In the genomic region with DNA sequence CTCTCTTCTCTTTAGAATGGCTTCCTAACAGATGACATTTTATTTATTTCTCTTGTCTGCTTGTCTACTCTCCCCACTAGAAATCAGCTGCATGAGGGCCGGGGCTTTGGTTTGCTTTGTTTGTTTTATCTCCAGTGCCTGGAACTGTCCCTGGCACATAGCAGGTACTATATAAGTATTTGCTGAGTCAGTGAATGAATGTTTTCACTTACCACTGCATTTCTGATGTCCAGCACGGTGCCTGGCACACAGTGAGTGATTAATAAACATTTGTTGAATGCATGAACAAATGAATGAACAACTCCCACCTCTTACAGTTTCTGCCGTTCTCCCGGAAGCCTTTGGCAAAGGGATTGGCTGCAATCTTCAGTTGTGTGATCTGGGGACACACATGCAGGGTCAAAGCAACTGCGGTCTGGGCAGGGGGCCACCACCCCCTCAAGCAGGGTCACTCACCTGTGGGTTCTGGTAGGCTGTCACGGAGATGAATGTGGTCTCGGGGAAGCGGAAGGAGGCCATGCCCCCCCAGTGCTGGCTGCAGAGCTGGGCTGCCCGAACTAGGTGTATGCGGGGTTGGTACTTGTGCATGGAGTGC, we compare ENCODE assay signal across 20 cellular contexts. TPM values are rescaled to one million over a fixed set of nuclear protein-coding genes. Genes with fewer than 3 reads are reported as not detected.
A peak's percentile ranks its signal among the peaks of the same experiment; 100 is the strongest.
DNase-seq lines count a peak whose midpoint lies in the region; ATAC-seq, FAIRE-seq and TF ChIP-seq lines count a peak whose summit lies in the region.
"Had no signal": no experiment of that assay in that cellular context is flagged by ENCODE, and none has a peak within 500 bp of the region (broad histone marks: within the 10 kb centered on the region; RNA-seq: fewer than 3 reads in every experiment).

No MANE protein-coding gene starts in this region.

- intact Hi-C loops in CD14-positive monocyte (cut with micrococcal nuclease) = no loop called here

- no peak for TF ChIP-seq POLR2A in H1 (IDR thresholded peaks at IDR 0.05; ENCODE audit: control extremely low read depth in 1 of 2, low read depth in 2 of 2, low read length in 2 of 2)

- no peak overlapping the region for H3K9ac ChIP-seq in H1 (replicated peaks in 1 of 4; ENCODE audit: extremely low read depth in 1 of 4, low read depth in 3 of 4, low read length in 3 of 4)
- H3K9ac ChIP-seq: GM23248 had no signal

- H3K4me1 ChIP-seq in H1 (replicated peaks in 1 of 4; ENCODE audit: control insufficient read depth in 3 of 4, insufficient read depth in 4 of 4, low read length in 3 of 4) = peaks cover 0 to 4% (median 3%) of the 10 kb centered on the region in 4 experiments; a peak in 4 of 7 replicates

- no peak for FAIRE-seq in H1 (lab: Jason Lieb, UNC)

- H4K20me1 ChIP-seq in H1 (replicated peaks in 1 of 2; ENCODE audit: control insufficient read depth in 1 of 2, insufficient read depth in 2 of 2, low read length in 2 of 2) = peaks cover 3 to 8% of the 10 kb centered on the region in 2 experiments

- H3K27me3 ChIP-seq in H1 (replicated peaks in 1 of 4; ENCODE audit: control insufficient read depth in 3 of 4, extremely low read depth in 1 of 4, insufficient read depth in 3 of 4, low read length in 3 of 4) = peaks cover 0 to 3% (median 0%) of the 10 kb centered on the region in 4 experiments; a peak in 1 of 7 replicates
- H3K27me3 ChIP-seq: ascending aorta, dorsolateral prefrontal cortex, tibial artery had no signal

- H2BK5ac ChIP-seq in H1 (ENCODE audit: low read depth, low read length) = 0 out of 2 replicates have a peak overlapping the region, but pooled peaks have one; percentile 16

- POLR2A ChIA-PET in H1 (lab: Charles Lee; ENCODE audit: partially characterized antibody) = interaction anchor here (9.3 to 14.0 kb wide), 2 partner anchors 16 to 20 kb away, joined by 169 to 353 read pairs; a partner anchor contains a TSS

- H3K9me3 ChIP-seq in H1 (ENCODE audit: insufficient read depth in 2 of 2, low read depth in 1 of 2, low read length in 1 of 2) = no peaks in the 10 kb centered on the region
- H3K9me3 ChIP-seq: ascending aorta, tibial artery had no signal

- H3K23me2 ChIP-seq in H1 (ENCODE audit: low read depth, low read length) = peaks cover 12% of the 10 kb centered on the region; the same call in 1 of the 2 replicates

- no peak overlapping the region for H3K18ac ChIP-seq in H1 (ENCODE audit: extremely low read depth, low read length)

- H4K91ac ChIP-seq in H1 (replicated peaks; ENCODE audit: insufficient read length, low read length) = no peak overlapping the region

- H3K4me2 ChIP-seq in H1 (ENCODE audit: insufficient read depth in 1 of 2, low read depth in 2 of 2, low read length in 2 of 2) = no peak overlapping the region

- H3K36me3 ChIP-seq in H1 (ENCODE audit: control insufficient read depth in 2 of 4, insufficient read depth in 4 of 4, low read length in 3 of 4) = peaks cover 10 to 25% (median 18%) of the 10 kb centered on the region in 4 experiments

- ATAC-seq in HG03442 (IDR thresholded peaks at IDR 0.05; ENCODE audit: unreplicated experiment) = no peak
- no peak for ATAC-seq in HG03139 (IDR thresholded peaks at IDR 0.05; ENCODE audit: unreplicated experiment)

- CTCF ChIA-PET in H1 (lab: Charles Lee; ENCODE audit: partially characterized antibody) = interaction anchor here (7.7 kb wide), 1 partner anchor 24 kb away, joined by 90 read pairs; a partner anchor contains a TSS

- H4K8ac ChIP-seq in H1 (ENCODE audit: extremely low read depth, insufficient read depth, low read length) = no peak overlapping the region

- peaks cover 23 to 38% of the 10 kb centered on the region in 2 donors for H3K36me3 Mint-ChIP-seq in CD14-positive monocyte
- peaks cover 8% of the 10 kb centered on the region for H3K36me3 Mint-ChIP-seq in HFFc6 (ENCODE audit: low read depth)

- no peak overlapping the region for H2BK20ac ChIP-seq in H1 (ENCODE audit: low read length)

- H2BK12ac ChIP-seq in H1 (ENCODE audit: low read depth, low read length) = no peak overlapping the region

- H3K4me1 Mint-ChIP-seq in CD14-positive monocyte = peaks cover 69% of the 10 kb centered on the region
- H3K4me1 Mint-ChIP-seq in HFFc6 (ENCODE audit: low read depth) = peaks cover 41% of the 10 kb centered on the region

- H3K9me3 Mint-ChIP-seq in CD14-positive monocyte = peaks cover 3 to 11% (median 6%) of the 10 kb centered on the region in 7 donors
- no peaks in the 10 kb centered on the region for H3K9me3 Mint-ChIP-seq in HFFc6

- DNase-seq in CD14-positive monocyte (ENCODE audit: low spot score) (no peak), HFFc6 (no peak), H1 (ENCODE audit: low read depth in 1 of 2, low spot score in 2 of 2) (no peak), NCI-H748 treated with DMSO at 0.1 percent for 48 hours (lab: John Stamatoyannopoulos, UW) (no peak)
- DNase-seq: activated CD4-positive, alpha-beta T cell treated with anti-CD3 and anti-CD28 coated beads for 48 hours; dorsolateral prefrontal cortex; GM23248; hypothalamus; KG1; NCI-H1092 treated with DMSO at 0.1 percent for 48 hours; NCI-H2171; stimulated activated CD4-positive, alpha-beta T cell treated with anti-CD3 and anti-CD28 coated beads, Interleukin-2, amount 100 ng/mL, for 24 hours; T-helper 9 cell; tibial artery had no signal

- 90% methylated on average over 10 of the region's 10 CpGs; no CpG with 5 or more reads in 1 of the 2 experiments for WGBS in H1 (ENCODE audit: extremely low coverage in 1 of 2, insufficient coverage in 1 of 2, insufficient read length in 1 of 2, insufficient replicate concordance in 2 of 2, low coverage in 1 of 2, low lambda C conversion rate in 2 of 2, missing lambda C conversion rate in 1 of 2), 2 experiments

- no peak for TF ChIP-seq CTCF in CD14-positive monocyte (IDR thresholded peaks at IDR 0.05)
- no peak for TF ChIP-seq CTCF in HFFc6 (IDR thresholded peaks at IDR 0.05)
- TF ChIP-seq CTCF in H1 (IDR thresholded peaks at IDR 0.05; ENCODE audit: control extremely low read depth in 1 of 3, insufficient read depth in 1 of 3, low read depth in 1 of 3, low read length in 3 of 3) = no peak

- no peak for TF ChIP-seq EP300 in H1 (IDR thresholded peaks at IDR 0.05; ENCODE audit: borderline replicate concordance in 1 of 2, low read depth in 2 of 2, low read length in 2 of 2)

- no peak overlapping the region for H2AFZ ChIP-seq in H1 (ENCODE audit: low read length)
- H2AFZ ChIP-seq: GM23248 had no signal

- no peak for TF ChIP-seq RAD21 in H1 (IDR thresholded peaks at IDR 0.05 in 1 of 2, conservative IDR thresholded peaks at IDR 0.05 in 1 of 2; ENCODE audit: low read depth in 2 of 2, low read length in 2 of 2)

- H3K79me1 ChIP-seq in H1 (ENCODE audit: low read depth, low read length) = no peaks in the 10 kb centered on the region

- H3K56ac ChIP-seq in H1 (replicated peaks; ENCODE audit: insufficient read length, low read depth, low read length) = no peak overlapping the region

- no peak overlapping the region for H3K4ac ChIP-seq in H1 (replicated peaks; ENCODE audit: insufficient read length, low read depth, low read length)

- no peak overlapping the region for H3K23ac ChIP-seq in H1 (ENCODE audit: insufficient read length)

- no peak overlapping the region for H4K5ac ChIP-seq in H1 (ENCODE audit: insufficient read length, low read depth, low read length)

- H2BK120ac ChIP-seq in H1 (replicated peaks; ENCODE audit: low read depth, low read length) = no peak overlapping the region

- no peaks in the 10 kb centered on the region for H3K79me2 ChIP-seq in H1 (ENCODE audit: control insufficient read depth in 1 of 2, insufficient read depth in 2 of 2, low read length in 2 of 2)

- H3K27ac ChIP-seq in H1 (ENCODE audit: low read depth, low read length) = no peak overlapping the region
- H3K27ac ChIP-seq: ascending aorta, dorsolateral prefrontal cortex, GM23248, tibial artery had no signal

- no peak overlapping the region for H3K4me3 ChIP-seq in H1 (ENCODE audit: extremely low read depth in 1 of 4, insufficient read depth in 2 of 4, low read depth in 3 of 4, low read length in 4 of 4)
- H3K4me3 ChIP-seq: ascending aorta, dorsolateral prefrontal cortex, GM23248, tibial artery had no signal

- peak overlapping the region; percentile 56 to 98 (median 78) for H3K27ac Mint-ChIP-seq in CD14-positive monocyte
- H3K27ac Mint-ChIP-seq in HFFc6 = 0 out of 2 replicates have a peak overlapping the region, but pooled peaks have one; percentile 34

- no peak overlapping the region for H3K14ac ChIP-seq in H1 (ENCODE audit: insufficient read length)

- no peak overlapping the region for H2BK15ac ChIP-seq in H1 (ENCODE audit: low read length)

- H3K4me3 Mint-ChIP-seq in CD14-positive monocyte (no peak overlapping the region), HFFc6 (no peak overlapping the region)
- H3K4me3 Mint-ChIP-seq: B cell had no signal

- peaks cover 0 to 6% (median 2%) of the 10 kb centered on the region in 3 donors for H3K27me3 Mint-ChIP-seq in CD14-positive monocyte (ENCODE audit: low read depth in 3 of 3)
- peaks cover 2% of the 10 kb centered on the region; the same call in 1 of the 2 replicates for H3K27me3 Mint-ChIP-seq in HFFc6 (ENCODE audit: insufficient read depth)
- H3K27me3 Mint-ChIP-seq: B cell had no signal

- 0 out of 2 replicates have a peak overlapping the region, but pooled peaks have one; percentile 24 for H2AK5ac ChIP-seq in H1 (ENCODE audit: low read depth, low read length)

RNA-seq across cellular contexts. Expression of a gene that starts 3.4 kb away (rescaled TPM):
- polyA plus RNA-seq in CD14-positive monocyte = under 1 TPM; 0.10 to 0.11 TPM
- total RNA-seq in HFFc6 (2021; fragmentation: NEBNext Ultra II Directional; extraction: Animal tissue kit (Norgen Biotek cat#: 25700)) = under 1 TPM; 0.16 to 0.33 (median 0.26) TPM
- total RNA-seq in H1 (2021; fragmentation: NEBNext Ultra II Directional; extraction: Animal tissue kit (Norgen Biotek cat#: 25700)) = 2.3 and 2.8 TPM in 2 replicates
- polyA plus RNA-seq in H1 (2011; rRNA removed) = 2.2 and 3.6 TPM in 2 replicates
- 1.5 TPM for polyA plus RNA-seq in H1 (2011; cell fraction: cytosol; rRNA removed)
- polyA plus RNA-seq in H1 (2011; cell fraction: nucleus; rRNA removed) = 4.9 TPM
- 2.1 to 4.8 TPM (median 3.4 TPM) in 4 replicates for polyA plus RNA-seq in H1 (2012, experiment 1 of 2)
- polyA plus RNA-seq in H1 (2012, experiment 2 of 2) = 3.3 TPM
- polyA plus RNA-seq in H1 (2013, experiment 1 of 2) = 2.4 TPM
- polyA plus RNA-seq in H1 (2013, experiment 2 of 2) = 2.0 TPM
- 0.20 and 0.44 TPM in 2 replicates for polyA minus RNA-seq in H1 (2011; rRNA and poly(A)+ RNA removed)
- polyA minus RNA-seq in H1 (2011; cell fraction: cytosol; rRNA and poly(A)+ RNA removed) = 1.6 TPM
- polyA minus RNA-seq in H1 (2011; cell fraction: nucleus; rRNA and poly(A)+ RNA removed) = 1.8 TPM
- total RNA-seq: Daoy had no signal
- polyA plus RNA-seq: fibroblast of lung had no signal

RNA-seq across cellular contexts. Expression of a gene that starts 7.7 kb away (rescaled TPM):
- polyA plus RNA-seq in CD14-positive monocyte (100 to 1,000 TPM; 182 to 235 TPM), H1 (2011; rRNA removed) (53.3 and 91.8 TPM in 2 replicates)
- total RNA-seq in HFFc6 (2021; fragmentation: NEBNext Ultra II Directional; extraction: Animal tissue kit (Norgen Biotek cat#: 25700)) = 10 to 100 TPM; 17.2 to 28.4 (median 19.1) TPM
- 40.3 and 43.2 TPM in 2 replicates for total RNA-seq in H1 (2021; fragmentation: NEBNext Ultra II Directional; extraction: Animal tissue kit (Norgen Biotek cat#: 25700))
- polyA plus RNA-seq in H1 (2011; cell fraction: cytosol; rRNA removed) = 49.2 TPM
- polyA plus RNA-seq in H1 (2011; cell fraction: nucleus; rRNA removed) = 126 TPM
- 53.5 to 72.5 TPM (median 65.8 TPM) in 4 replicates for polyA plus RNA-seq in H1 (2012, experiment 1 of 2)
- polyA plus RNA-seq in H1 (2012, experiment 2 of 2) = 62.9 TPM
- polyA plus RNA-seq in H1 (2013, experiment 1 of 2) = 35.3 TPM
- polyA plus RNA-seq in H1 (2013, experiment 2 of 2) = 36.6 TPM
- polyA minus RNA-seq in H1 (2011; rRNA and poly(A)+ RNA removed) = 10.7 and 15.9 TPM in 2 replicates
- 17.5 TPM for polyA minus RNA-seq in H1 (2011; cell fraction: cytosol; rRNA and poly(A)+ RNA removed)
- polyA minus RNA-seq in H1 (2011; cell fraction: nucleus; rRNA and poly(A)+ RNA removed) = 27.2 TPM

RNA-seq across cellular contexts. Expression of a gene that starts 12.5 kb away (rescaled TPM):
- polyA plus RNA-seq in CD14-positive monocyte (100 to 1,000 TPM; 279 to 388 TPM), H1 (2011; rRNA removed) (298 and 355 TPM in 2 replicates)
- 100 to 1,000 TPM; 111 to 135 (median 123) TPM for total RNA-seq in HFFc6 (2021; fragmentation: NEBNext Ultra II Directional; extraction: Animal tissue kit (Norgen Biotek cat#: 25700))
- total RNA-seq in H1 (2021; fragmentation: NEBNext Ultra II Directional; extraction: Animal tissue kit (Norgen Biotek cat#: 25700)) = 148 TPM in 2 replicates
- polyA plus RNA-seq in H1 (2011; cell fraction: cytosol; rRNA removed) = 266 TPM
- 241 TPM for polyA plus RNA-seq in H1 (2011; cell fraction: nucleus; rRNA removed)
- polyA plus RNA-seq in H1 (2012, experiment 1 of 2) = 134 to 209 TPM (median 190 TPM) in 4 replicates
- 229 TPM for polyA plus RNA-seq in H1 (2012, experiment 2 of 2)
- 96.9 TPM for polyA plus RNA-seq in H1 (2013, experiment 1 of 2)
- polyA plus RNA-seq in H1 (2013, experiment 2 of 2) = 101 TPM
- polyA minus RNA-seq in H1 (2011; rRNA and poly(A)+ RNA removed) = 329 and 355 TPM in 2 replicates
- polyA minus RNA-seq in H1 (2011; cell fraction: cytosol; rRNA and poly(A)+ RNA removed) = 125 TPM
- polyA minus RNA-seq in H1 (2011; cell fraction: nucleus; rRNA and poly(A)+ RNA removed) = 62.4 TPM

RNA-seq across cellular contexts. Expression of a gene that starts 22.8 kb away (rescaled TPM):
- 1,000 to 10,000 TPM; 1,429 to 1,628 TPM for polyA plus RNA-seq in CD14-positive monocyte
- total RNA-seq in HFFc6 (2021; fragmentation: NEBNext Ultra II Directional; extraction: Animal tissue kit (Norgen Biotek cat#: 25700)) = 1,000 to 10,000 TPM; 1,621 to 1,937 (median 1,752) TPM
- total RNA-seq in H1 (2021; fragmentation: NEBNext Ultra II Directional; extraction: Animal tissue kit (Norgen Biotek cat#: 25700)) = 1,083 and 1,146 TPM in 2 replicates
- 1,072 and 1,397 TPM in 2 replicates for polyA plus RNA-seq in H1 (2011; rRNA removed)
- 884 TPM for polyA plus RNA-seq in H1 (2011; cell fraction: cytosol; rRNA removed)
- 1,022 TPM for polyA plus RNA-seq in H1 (2011; cell fraction: nucleus; rRNA removed)
- 986 to 1,460 TPM (median 1,381 TPM) in 4 replicates for polyA plus RNA-seq in H1 (2012, experiment 1 of 2)
- polyA plus RNA-seq in H1 (2012, experiment 2 of 2) = 2,176 TPM
- 777 TPM for polyA plus RNA-seq in H1 (2013, experiment 1 of 2)
- 779 TPM for polyA plus RNA-seq in H1 (2013, experiment 2 of 2)
- 753 and 900 TPM in 2 replicates for polyA minus RNA-seq in H1 (2011; rRNA and poly(A)+ RNA removed)
- polyA minus RNA-seq in H1 (2011; cell fraction: cytosol; rRNA and poly(A)+ RNA removed) = 734 TPM
- polyA minus RNA-seq in H1 (2011; cell fraction: nucleus; rRNA and poly(A)+ RNA removed) = 382 TPM

RNA-seq across cellular contexts. Expression of a gene that starts 25.0 kb away (rescaled TPM):
- not detected for polyA plus RNA-seq in CD14-positive monocyte
- total RNA-seq in HFFc6 (2021; fragmentation: NEBNext Ultra II Directional; extraction: Animal tissue kit (Norgen Biotek cat#: 25700)) = 1 to 10 TPM; 1.5 to 3.0 (median 2.3) TPM
- 1.5 TPM in 1 of 2 replicates, not detected in the other for total RNA-seq in H1 (2021; fragmentation: NEBNext Ultra II Directional; extraction: Animal tissue kit (Norgen Biotek cat#: 25700))
- 0.20 and 0.30 TPM in 2 replicates for polyA plus RNA-seq in H1 (2011; rRNA removed)
- polyA plus RNA-seq in H1 (2011; cell fraction: cytosol; rRNA removed) = 0.35 TPM
- polyA plus RNA-seq in H1 (2011; cell fraction: nucleus; rRNA removed) = 1.7 TPM
- 1.9 to 4.0 TPM (median 2.5 TPM) in 4 replicates for polyA plus RNA-seq in H1 (2012, experiment 1 of 2)
- 0.29 TPM for polyA plus RNA-seq in H1 (2012, experiment 2 of 2)
- 1.3 TPM for polyA plus RNA-seq in H1 (2013, experiment 1 of 2)
- polyA plus RNA-seq in H1 (2013, experiment 2 of 2) = 1.7 TPM
- not detected in 2 replicates for polyA minus RNA-seq in H1 (2011; rRNA and poly(A)+ RNA removed)
- not detected for polyA minus RNA-seq in H1 (2011; cell fraction: cytosol; rRNA and poly(A)+ RNA removed)
- not detected for polyA minus RNA-seq in H1 (2011; cell fraction: nucleus; rRNA and poly(A)+ RNA removed)
